Comparison of ENCODE assay signal across 8 cellular contexts in genomic region chr11:92225206-92225562, GRCh38. TPM values are rescaled to one million over a fixed set of nuclear protein-coding genes. Genes with fewer than 3 reads are reported as not detected.
DNase-seq lines count a peak whose midpoint lies in the region; ATAC-seq and TF ChIP-seq lines count a peak whose summit lies in the region.

No MANE protein-coding gene starts in this region.

- no peaks in the 10 kb centered on the region for H3K36me3 ChIP-seq in kidney epithelial cell (ENCODE audit: control insufficient read depth, insufficient read depth, low read length)
- H3K36me3 ChIP-seq in subcutaneous abdominal adipose tissue (ENCODE audit: control insufficient read depth in 5 of 5, insufficient read depth in 5 of 5, low read length in 5 of 5) = no peaks in the 10 kb centered on the region

- H3K9me3 ChIP-seq in subcutaneous abdominal adipose tissue (ENCODE audit: control insufficient read depth in 5 of 5, low read length in 5 of 5) = peaks cover 0 to 7% (median 0%) of the 10 kb centered on the region in 5 donors

- no TSS peak for BruUV-seq in MCF 10A (replicated peaks; lab: Mats Ljungman, UMichigan)

- H3K9me3 Mint-ChIP-seq in MCF 10A (ENCODE audit: unreplicated experiment) = no peaks in the 10 kb centered on the region
- peaks cover 3% of the 10 kb centered on the region for H3K9me3 Mint-ChIP-seq in activated T-helper 17 cell treated with anti-CD3 and anti-CD28 coated beads, Interleukin-2, amount 50 U/mL, for 72 hours

- H3K27ac Mint-ChIP-seq in MCF 10A (ENCODE audit: low read depth, unreplicated experiment) = no peak overlapping the region
- H3K27ac Mint-ChIP-seq in activated T-helper 17 cell treated with anti-CD3 and anti-CD28 coated beads, Interleukin-2, amount 50 U/mL, for 72 hours = no peak overlapping the region

- no peak overlapping the region for H3K9ac ChIP-seq in subcutaneous abdominal adipose tissue (ENCODE audit: low read length in 5 of 5)

- DNase-seq in M059J (ENCODE audit: low read depth) = peak; percentile 23
- DNase-seq in MCF 10A (ENCODE audit: unreplicated experiment) = no peak
- DNase-seq in kidney epithelial cell (ENCODE audit: low read depth) = no peak
- no peak for DNase-seq in DMS153 treated with DMSO at 0.1 percent for 48 hours (lab: John Stamatoyannopoulos, UW; ENCODE audit: unreplicated experiment)
- no peak for DNase-seq in 8988T
- DNase-seq in DMS114 treated with DMSO at 0.1 percent for 48 hours (lab: John Stamatoyannopoulos, UW; ENCODE audit: unreplicated experiment) = no peak

- H3K27me3 ChIP-seq in kidney epithelial cell (ENCODE audit: control insufficient read depth, insufficient read depth, low read length) = peaks cover 25% of the 10 kb centered on the region
- H3K27me3 ChIP-seq in subcutaneous abdominal adipose tissue (ENCODE audit: control insufficient read depth in 5 of 5, insufficient read depth in 4 of 5, low read length in 5 of 5) = peaks cover 17 to 67% (median 44%) of the 10 kb centered on the region in 5 donors

- no peaks in the 10 kb centered on the region for H3K36me3 Mint-ChIP-seq in MCF 10A (ENCODE audit: insufficient read depth, unreplicated experiment)
- H3K36me3 Mint-ChIP-seq in activated T-helper 17 cell treated with anti-CD3 and anti-CD28 coated beads, Interleukin-2, amount 50 U/mL, for 72 hours (ENCODE audit: low read depth) = no peaks in the 10 kb centered on the region

- H3K4me1 Mint-ChIP-seq in MCF 10A (ENCODE audit: insufficient read depth, unreplicated experiment) = peaks cover 10% of the 10 kb centered on the region
- H3K4me1 Mint-ChIP-seq in activated T-helper 17 cell treated with anti-CD3 and anti-CD28 coated beads, Interleukin-2, amount 50 U/mL, for 72 hours = peaks cover 4% of the 10 kb centered on the region

- H3K4me3 ChIP-seq in kidney epithelial cell (ENCODE audit: low read depth, low read length) (peak overlapping the region; percentile 44), subcutaneous abdominal adipose tissue (ENCODE audit: low read depth in 1 of 5, low read length in 5 of 5) (peak overlapping the region in 4 of 5 donors; percentile 11 to 49 (median 33))

- ATAC-seq in activated T-helper 17 cell treated with anti-CD3 and anti-CD28 coated beads, Interleukin-2, amount 50 U/mL, for 72 hours (replicated peaks) = no peak

- TF ChIP-seq CTCF in MCF 10A (IDR thresholded peaks at IDR 0.05; ENCODE audit: unreplicated experiment) = no peak
- no peak for TF ChIP-seq CTCF in kidney epithelial cell (IDR thresholded peaks at IDR 0.05; ENCODE audit: insufficient read depth, low read length, poor library complexity, severe bottlenecking)

- H3K4me1 ChIP-seq in subcutaneous abdominal adipose tissue (ENCODE audit: control insufficient read depth in 5 of 5, insufficient read depth in 5 of 5, low read length in 5 of 5) = peaks cover 0 to 25% (median 16%) of the 10 kb centered on the region in 5 donors

- H3K4me3 Mint-ChIP-seq in MCF 10A (ENCODE audit: unreplicated experiment) = peak overlapping the region; percentile 71
- H3K4me3 Mint-ChIP-seq in activated T-helper 17 cell treated with anti-CD3 and anti-CD28 coated beads, Interleukin-2, amount 50 U/mL, for 72 hours = no peak overlapping the region

- no peak overlapping the region for H3K27ac ChIP-seq in subcutaneous abdominal adipose tissue (ENCODE audit: low read depth, low read length)

- POLR2A ChIA-PET in MCF 10A (lab: Yijun Ruan, JAX) = no interaction called here

- intact Hi-C loops in MCF 10A (cut with micrococcal nuclease) = no loop called here

- CTCF ChIA-PET in MCF 10A (lab: Yijun Ruan, JAX) = no interaction called here

- peaks cover 69% of the 10 kb centered on the region for H3K27me3 Mint-ChIP-seq in MCF 10A (ENCODE audit: insufficient read depth, unreplicated experiment)
- peaks cover 34% of the 10 kb centered on the region for H3K27me3 Mint-ChIP-seq in activated T-helper 17 cell treated with anti-CD3 and anti-CD28 coated beads, Interleukin-2, amount 50 U/mL, for 72 hours

RNA-seq across cellular contexts. Expression of gene FAT3, which starts 0.6 kb away (rescaled TPM):
- 1.2 and 5.8 TPM in 2 replicates for total RNA-seq in M059J (2014; rRNA removed; shearing (Covaris generic))
- total RNA-seq in MCF 10A (2022) = 0.02 and 0.05 TPM in 2 replicates
- total RNA-seq in kidney epithelial cell = 1.4 and 1.7 TPM in 2 replicates
- not detected for total RNA-seq in activated T-helper 17 cell treated with anti-CD3 and anti-CD28 coated beads, Interleukin-2, amount 50 U/mL, for 72 hours
